ENCODE assay signal across 1 cellular context in genomic region chr2:140988597-140988996, GRCh38.
TF ChIP-seq lines count a peak whose summit lies in the region.

No MANE protein-coding gene starts in this region.

TF ChIP-seq in GM23338, 12 proteins besides CTCF, POLR2A, EP300 and RAD21 (continued from another document):
- no peak for TF ChIP-seq ZNF462 (CRISPR knock-in tag; IDR thresholded peaks at IDR 0.05)
- TF ChIP-seq EZH2 (IDR thresholded peaks at IDR 0.05; ENCODE audit: low read depth, unreplicated experiment) = no peak
- no peak for TF ChIP-seq ETS1 (IDR thresholded peaks at IDR 0.05)
- no peak for TF ChIP-seq NANOG (IDR thresholded peaks at IDR 0.05; ENCODE audit: borderline replicate concordance)
- TF ChIP-seq CREB1 (CRISPR knock-in tag; IDR thresholded peaks at IDR 0.05; ENCODE audit: low read depth) = no peak
- no peak for TF ChIP-seq REST (IDR thresholded peaks at IDR 0.05; ENCODE audit: unreplicated experiment)
- TF ChIP-seq JUNB (IDR thresholded peaks at IDR 0.05; ENCODE audit: unreplicated experiment) = no peak
- no peak for TF ChIP-seq ZNF331 (CRISPR knock-in tag; IDR thresholded peaks at IDR 0.05; ENCODE audit: low read depth)
